ENCODE assay signal across 18 cellular contexts in genomic region chr2:228762565-228762964, GRCh38.
DNase-seq lines count a peak whose midpoint lies in the region; ATAC-seq and TF ChIP-seq lines count a peak whose summit lies in the region.
"Had no signal": no experiment of that assay in that cellular context is flagged by ENCODE, and none has a peak within 500 bp of the region (broad histone marks: within the 10 kb centered on the region; RNA-seq: fewer than 3 reads in every experiment).

No MANE protein-coding gene starts in this region.

- H3K27me3 ChIP-seq in heart right ventricle = no peaks in the 10 kb centered on the region
- H3K27me3 ChIP-seq: BLaER1 treated with 17β-estradiol and CSF1 and Interleukin-3, amounts not matched to agents 10 nM and 100 nM had no signal

- no peaks in the 10 kb centered on the region for H3K9me3 ChIP-seq in heart right ventricle

- peaks cover 0 to 5% (median 0%) of the 10 kb centered on the region in 9 donors for H3K4me1 ChIP-seq in heart right ventricle
- H3K4me1 ChIP-seq: BLaER1 treated with 17β-estradiol and CSF1 and Interleukin-3, amounts not matched to agents 10 nM and 100 nM had no signal

- WGBS in heart right ventricle, 2 donors = 63 to 70% methylated on average over 2 of the region's 2 CpGs

- TF ChIP-seq CTCF in heart right ventricle (IDR thresholded peaks at IDR 0.05) (no peak), epithelial cell of esophagus (IDR thresholded peaks at IDR 0.05; ENCODE audit: insufficient read depth, low read depth, low read length, missing control alignments) (no peak)

- H3K27ac ChIP-seq in heart right ventricle = no peak overlapping the region
- H3K27ac ChIP-seq: BLaER1 treated with 17β-estradiol and CSF1 and Interleukin-3, amounts not matched to agents 10 nM and 100 nM had no signal

- no peak overlapping the region for H3K4me3 ChIP-seq in heart right ventricle
- no peak overlapping the region for H3K4me3 ChIP-seq in epithelial cell of esophagus (ENCODE audit: low read length)
- H3K4me3 ChIP-seq: BLaER1 treated with 17β-estradiol and CSF1 and Interleukin-3, amounts not matched to agents 10 nM and 100 nM had no signal

- H3K36me3 ChIP-seq in heart right ventricle = no peaks in the 10 kb centered on the region
- H3K36me3 ChIP-seq: BLaER1 treated with 17β-estradiol and CSF1 and Interleukin-3, amounts not matched to agents 10 nM and 100 nM had no signal

- peak; percentile 0 for DNase-seq in NCI-H345 treated with DMSO at 0.1 percent for 48 hours (lab: John Stamatoyannopoulos, UW; ENCODE audit: unreplicated experiment)
- no peak for DNase-seq in NCI-H345 (lab: John Stamatoyannopoulos, UW)
- DNase-seq in heart right ventricle = no peak
- DNase-seq in cardiac septum (ENCODE audit: low spot score) = no peak
- DNase-seq in epithelial cell of esophagus (ENCODE audit: low read depth) = peak; percentile 5
- DNase-seq in sciatic nerve (ENCODE audit: low spot score) = no peak
- DNase-seq in CD1c-positive myeloid dendritic cell (ENCODE audit: extremely low spot score) = no peak
- DNase-seq in 8988T = no peak
- DNase-seq: CD4-positive, CD25-positive, alpha-beta regulatory T cell; CD8-positive, alpha-beta memory T cell; COR-L47; DMS 273 treated with DMSO at 0.1 percent for 48 hours; DMS53; DND-41; EL; H9 had no signal

- intact Hi-C loops in heart right ventricle (cut with DNase I) = no loop called here
- intact Hi-C loops in cardiac septum (cut with DNase I) = no loop called here
- intact Hi-C loops in sciatic nerve (cut with DNase I) = no loop called here

- peak in 5 of 8 donors; percentile 44 to 76 (median 63) for ATAC-seq in heart right ventricle
- ATAC-seq in sciatic nerve = peak; percentile 22
- ATAC-seq: HepG2 had no signal

Comparison
In these comparisons a context has a peak if more than half of its experiments do, and no peak if none do; other contexts are left out.
1. DNase-seq: peak in NCI-H345 treated with DMSO at 0.1 percent for 48 hours (single experiment) and epithelial cell of esophagus (single experiment); none in NCI-H345 (single experiment), heart right ventricle (0 of 2), cardiac septum (single experiment), sciatic nerve (single experiment), CD1c-positive myeloid dendritic cell (single experiment) and 8988T (single experiment).